Comparison of ENCODE assay signal across 8 cellular contexts in genomic region chr7:4712371-4713182, GRCh38. TPM values are rescaled to one million over a fixed set of nuclear protein-coding genes. Genes with fewer than 3 reads are reported as not detected.
A peak's percentile ranks its signal among the peaks of the same experiment; 100 is the strongest.
DNase-seq lines count a peak whose midpoint lies in the region; ATAC-seq and TF ChIP-seq lines count a peak whose summit lies in the region.

No MANE protein-coding gene starts in this region.

- WGBS in adrenal gland, 4 donors, result 60 to 71% (median 68%) methylated on average over 22 of the region's 22 CpGs
- WGBS in psoas muscle, 3 donors, result 52 to 83% (median 58%) methylated on average over 22 of the region's 22 CpGs

- H3K36me3 ChIP-seq in adrenal gland (replicated peaks in 1 of 2) (no peaks in the 10 kb centered on the region), psoas muscle (ENCODE audit: insufficient read depth in 1 of 2, low read depth in 1 of 2) (no peaks in the 10 kb centered on the region), GM23338 (ENCODE audit: insufficient read depth) (no peaks in the 10 kb centered on the region)

- DNase-seq in CD1c-positive myeloid dendritic cell (ENCODE audit: extremely low spot score) (peak; percentile 87), MV-4-11 (lab: John Stamatoyannopoulos, UW) (peak; percentile 81), adrenal gland (no peak), psoas muscle (no peak), GM23338 (ENCODE audit: low spot score) (no peak), foreskin keratinocyte (no peak)

- no peak overlapping the region for H3K4me2 ChIP-seq in GM23338

- H3K4me3 ChIP-seq in adrenal gland, result no peak overlapping the region
- H3K4me3 ChIP-seq in psoas muscle, result peak overlapping the region; percentile 26
- no peak overlapping the region for H3K4me3 ChIP-seq in GM23338

- H3K79me2 ChIP-seq in GM23338 (replicated peaks; ENCODE audit: insufficient read depth), result peaks cover 31% of the 10 kb centered on the region

- peak; percentile 82 for ATAC-seq in GM18868 (IDR thresholded peaks at IDR 0.05; ENCODE audit: unreplicated experiment)
- peak; percentile 52 to 76 (median 70) for ATAC-seq in psoas muscle
- ATAC-seq in GM23338, result no peak
- ATAC-seq in foreskin keratinocyte, result no peak
- ATAC-seq in HG02610 (IDR thresholded peaks at IDR 0.05; ENCODE audit: unreplicated experiment), result no peak

- H3K4me1 Mint-ChIP-seq in GM23338, result peaks cover 22% of the 10 kb centered on the region

- H3K27ac ChIP-seq in adrenal gland (peak overlapping the region in 3 of 5 donors; percentile 43 to 72 (median 61)), psoas muscle (peak overlapping the region; percentile 86), GM23338 (ENCODE audit: low read depth) (no peak overlapping the region), foreskin keratinocyte (no peak overlapping the region)

- H4K20me1 ChIP-seq in GM23338 (replicated peaks; ENCODE audit: insufficient read depth), result peaks cover 82% of the 10 kb centered on the region

- TF ChIP-seq CTCF in adrenal gland (IDR thresholded peaks at IDR 0.05) (no peak), psoas muscle (IDR thresholded peaks at IDR 0.05) (no peak), GM23338 (conservative IDR thresholded peaks at IDR 0.05; ENCODE audit: low read depth in 2 of 2) (no peak), foreskin keratinocyte (conservative IDR thresholded peaks at IDR 0.05) (no peak)

- peaks cover 80% of the 10 kb centered on the region for H3K27me3 Mint-ChIP-seq in GM23338 (ENCODE audit: insufficient read depth, low read depth, poor library complexity)

- H3K9me2 ChIP-seq in GM23338 (ENCODE audit: insufficient read depth), result no peaks in the 10 kb centered on the region

- intact Hi-C loops in adrenal gland (cut with DNase I), result no loop called here
- intact Hi-C loops in psoas muscle (cut with DNase I), result no loop called here

- H3K27me3 ChIP-seq in adrenal gland (no peaks in the 10 kb centered on the region), psoas muscle (ENCODE audit: insufficient read depth in 3 of 3, low read length in 2 of 3) (no peaks in the 10 kb centered on the region), GM23338 (ENCODE audit: insufficient read depth) (peaks cover 48% of the 10 kb centered on the region), foreskin keratinocyte (no peaks in the 10 kb centered on the region)

- H3K4me3 Mint-ChIP-seq in GM23338, result no peak overlapping the region

- peaks cover 12% of the 10 kb centered on the region; the same call in 2 of the 3 replicates for H3K9me3 Mint-ChIP-seq in GM23338

- H3K36me3 Mint-ChIP-seq in GM23338 (ENCODE audit: low read depth), result peaks cover 6% of the 10 kb centered on the region; the same call in 2 of the 3 replicates

- TF ChIP-seq POLR2A in adrenal gland (IDR thresholded peaks at IDR 0.05), result no peak

- H3K4me1 ChIP-seq in adrenal gland (replicated peaks in 1 of 2) (peaks cover 44 to 63% of the 10 kb centered on the region in 2 donors), psoas muscle (peaks cover 33% of the 10 kb centered on the region), GM23338 (ENCODE audit: insufficient read depth) (peaks cover 9% of the 10 kb centered on the region; the same call in 1 of the 2 replicates), foreskin keratinocyte (no peaks in the 10 kb centered on the region)

- no peaks in the 10 kb centered on the region for H3F3A ChIP-seq in GM23338 (replicated peaks; ENCODE audit: low read depth)

- H3K27ac Mint-ChIP-seq in GM23338, result no peak overlapping the region

- no peaks in the 10 kb centered on the region for H3K9me3 ChIP-seq in adrenal gland (replicated peaks in 1 of 3)
- H3K9me3 ChIP-seq in psoas muscle, result no peaks in the 10 kb centered on the region

- H2AFZ ChIP-seq in GM23338, result no peak overlapping the region

TF ChIP-seq in GM23338, 12 proteins besides CTCF, POLR2A, EP300 and RAD21:
- TF ChIP-seq ZNF114 (CRISPR knock-in tag; IDR thresholded peaks at IDR 0.05) (no peak), JUNB (IDR thresholded peaks at IDR 0.05; ENCODE audit: unreplicated experiment) (no peak), REST (IDR thresholded peaks at IDR 0.05; ENCODE audit: unreplicated experiment) (no peak), POLR2AphosphoS5 (IDR thresholded peaks at IDR 0.05; ENCODE audit: low read depth) (no peak), STAT1 (IDR thresholded peaks at IDR 0.05; ENCODE audit: unreplicated experiment) (no peak), NANOG (IDR thresholded peaks at IDR 0.05; ENCODE audit: borderline replicate concordance) (no peak), CREB1 (CRISPR knock-in tag; IDR thresholded peaks at IDR 0.05; ENCODE audit: low read depth) (no peak), ZNF331 (CRISPR knock-in tag; IDR thresholded peaks at IDR 0.05; ENCODE audit: low read depth) (no peak), EZH2phosphoT487 (IDR thresholded peaks at IDR 0.05; ENCODE audit: unreplicated experiment) (no peak)

RNA-seq across cellular contexts. Expression of gene FOXK1, which starts 30.5 kb away (rescaled TPM):
- total RNA-seq in adrenal gland, result 10 to 100 TPM; 28.4 to 63.1 (median 42.5) TPM
- 10 to 100 TPM in 1 of 3 donors, 1 to 10 TPM in 2; 4.8 to 21.3 (median 9.0) TPM for polyA plus RNA-seq in adrenal gland
- 10 to 100 TPM; 16.8 to 26.4 (median 21.5) TPM for total RNA-seq in psoas muscle
- 1 to 10 TPM; 4.2 to 8.5 (median 8.3) TPM for polyA plus RNA-seq in psoas muscle
- total RNA-seq in GM23338 (2014; rRNA removed; shearing (Covaris generic)), result 12.7 and 13.9 TPM in 2 replicates
- 2.0 and 2.3 TPM in 2 replicates for polyA plus RNA-seq in GM23338 (2016; fragmentation: Nextera tagmentation; extraction: Ambion mirVana)
- total RNA-seq in foreskin keratinocyte, result 20.9 and 22.2 TPM in 2 replicates
- polyA plus RNA-seq in foreskin keratinocyte, result 3.6 and 3.8 TPM in 2 replicates

Comparison
In these comparisons a context has a peak if more than half of its experiments do, and no peak if none do; other contexts are left out.
1. DNase-seq: peak in CD1c-positive myeloid dendritic cell (single experiment) and MV-4-11 (single experiment); none in adrenal gland (0 of 7), psoas muscle (0 of 2), GM23338 (single experiment) and foreskin keratinocyte (0 of 2).
2. ATAC-seq: peak in GM18868 (single experiment) and psoas muscle (4 of 4); none in GM23338 (single experiment), foreskin keratinocyte (single experiment) and HG02610 (single experiment).
3. H3K27ac ChIP-seq: peak in adrenal gland (3 of 5) and psoas muscle (single experiment); none in GM23338 (single experiment) and foreskin keratinocyte (single experiment).